In genomic region chr11:83836883-83837654, GRCh38 we compare ENCODE assay signal across 8 cellular contexts.
DNase-seq lines count a peak whose midpoint lies in the region; ATAC-seq, FAIRE-seq and TF ChIP-seq lines count a peak whose summit lies in the region.

No MANE protein-coding gene starts in this region.

- H3K36me3 ChIP-seq in OCI-LY1 (ENCODE audit: insufficient read depth, low read length): no peaks in the 10 kb centered on the region
- H3K36me3 ChIP-seq in left lung: no peaks in the 10 kb centered on the region

- H3K27ac ChIP-seq in OCI-LY1 (ENCODE audit: low read depth, low read length, poor library complexity, severe bottlenecking) (no peak overlapping the region), left lung (no peak overlapping the region)

- H3K9ac ChIP-seq in OCI-LY1 (ENCODE audit: low read length): no peak overlapping the region

- H3K27me3 ChIP-seq in OCI-LY1 (ENCODE audit: insufficient read depth, low read length): no peaks in the 10 kb centered on the region
- H3K27me3 ChIP-seq in left lung: no peaks in the 10 kb centered on the region

- H4K20me1 ChIP-seq in OCI-LY1 (ENCODE audit: insufficient read depth, low read length): no peaks in the 10 kb centered on the region

- no peaks in the 10 kb centered on the region for H3K79me2 ChIP-seq in OCI-LY1 (ENCODE audit: insufficient read depth, low read length)

- H3K9me3 ChIP-seq in OCI-LY1 (ENCODE audit: low read length) (no peaks in the 10 kb centered on the region), left lung (no peaks in the 10 kb centered on the region)

- H3K36me3 Mint-ChIP-seq in activated CD4-positive, alpha-beta T cell treated with anti-CD3 and anti-CD28 coated beads for 36 hours (ENCODE audit: low read depth): no peaks in the 10 kb centered on the region
- no peaks in the 10 kb centered on the region for H3K36me3 Mint-ChIP-seq in chondrocyte (ENCODE audit: low read depth)

- CTCF ChIA-PET in activated CD4-positive, alpha-beta T cell treated with anti-CD3 and anti-CD28 coated beads for 36 hours (lab: Charles Lee): interaction anchor here (0.5 to 1.9 kb wide), 8 partner anchors 10 to 1080 kb away, joined by 3 to 10 read pairs (median 4); no protein-coding TSS in a partner anchor

- POLR2A ChIA-PET in activated CD4-positive, alpha-beta T cell treated with anti-CD3 and anti-CD28 coated beads for 36 hours (lab: Charles Lee): no interaction called here

- H3K4me1 ChIP-seq in OCI-LY1 (ENCODE audit: insufficient read depth, low read length, severe bottlenecking): no peaks in the 10 kb centered on the region
- peaks cover 0 to 4% of the 10 kb centered on the region in 2 donors for H3K4me1 ChIP-seq in left lung

- FAIRE-seq in urothelium cell line (lab: Jason Lieb, UNC): peak; percentile 78

- H3K27me3 Mint-ChIP-seq in activated CD4-positive, alpha-beta T cell treated with anti-CD3 and anti-CD28 coated beads for 36 hours: peaks cover 7% of the 10 kb centered on the region
- H3K27me3 Mint-ChIP-seq in chondrocyte (ENCODE audit: low read depth): peaks cover 47% of the 10 kb centered on the region

- no peaks in the 10 kb centered on the region for H3K4me1 Mint-ChIP-seq in activated CD4-positive, alpha-beta T cell treated with anti-CD3 and anti-CD28 coated beads for 36 hours
- H3K4me1 Mint-ChIP-seq in chondrocyte (ENCODE audit: low read depth): no peaks in the 10 kb centered on the region

- peak; percentile 64 for ATAC-seq in activated CD4-positive, alpha-beta T cell treated with anti-CD3 and anti-CD28 coated beads for 36 hours
- ATAC-seq in GM21423 (IDR thresholded peaks at IDR 0.05; ENCODE audit: unreplicated experiment) (peak; percentile 63), HG03565 (IDR thresholded peaks at IDR 0.05; ENCODE audit: unreplicated experiment) (peak; percentile 79), left lung (peak; percentile 95)

- no peak overlapping the region for H3K4me3 Mint-ChIP-seq in activated CD4-positive, alpha-beta T cell treated with anti-CD3 and anti-CD28 coated beads for 36 hours
- no peak overlapping the region for H3K4me3 Mint-ChIP-seq in chondrocyte (ENCODE audit: unreplicated experiment)

- no peaks in the 10 kb centered on the region for H3K9me2 ChIP-seq in OCI-LY1 (ENCODE audit: low read depth, low read length)

- H3K9me3 Mint-ChIP-seq in activated CD4-positive, alpha-beta T cell treated with anti-CD3 and anti-CD28 coated beads for 36 hours (ENCODE audit: low read depth): no peaks in the 10 kb centered on the region
- no peaks in the 10 kb centered on the region for H3K9me3 Mint-ChIP-seq in chondrocyte (ENCODE audit: low read depth)

- peak; percentile 76 for TF ChIP-seq CTCF in OCI-LY1 (IDR thresholded peaks at IDR 0.05; ENCODE audit: low read length)
- TF ChIP-seq CTCF in chondrocyte (IDR thresholded peaks at IDR 0.05): peak; percentile 82
- peak; percentile 41 to 71 for TF ChIP-seq CTCF in left lung (IDR thresholded peaks at IDR 0.05)

- DNase-seq in activated CD4-positive, alpha-beta T cell treated with anti-CD3 and anti-CD28 coated beads for 36 hours: peak; percentile 36
- DNase-seq in activated CD4-positive, alpha-beta T cell treated with anti-CD3 and anti-CD28 coated beads for 1 hour: no peak
- no peak for DNase-seq in chondrocyte (ENCODE audit: low spot score)
- DNase-seq in left lung: no peak
- peak; percentile 76 for DNase-seq in urothelium cell line (ENCODE audit: low spot score)

- H3K4me3 ChIP-seq in OCI-LY1 (ENCODE audit: low read depth, low read length, poor library complexity, severe bottlenecking): no peak overlapping the region
- H3K4me3 ChIP-seq in left lung: no peak overlapping the region

- H2AFZ ChIP-seq in OCI-LY1 (ENCODE audit: low read length): no peak overlapping the region

- no peak overlapping the region for H3K4me2 ChIP-seq in OCI-LY1 (ENCODE audit: low read length)

- H3K27ac Mint-ChIP-seq in activated CD4-positive, alpha-beta T cell treated with anti-CD3 and anti-CD28 coated beads for 36 hours: no peak overlapping the region
- no peak overlapping the region for H3K27ac Mint-ChIP-seq in chondrocyte (ENCODE audit: unreplicated experiment)

- intact Hi-C loops in activated CD4-positive, alpha-beta T cell treated with anti-CD3 and anti-CD28 coated beads for 36 hours (cut with DNase I, micrococcal nuclease): loop anchor here in 1 of 2 experiments (2.0 to 10.0 kb wide), 2 partner anchors 548 to 728 kb away; no protein-coding TSS in a partner anchor
- intact Hi-C loops in left lung (cut with DNase I): loop anchor here in 1 of 2 donors (5.0 kb wide), 1 partner anchor 550 kb away; no protein-coding TSS in a partner anchor

- no peaks in the 10 kb centered on the region for H3F3A ChIP-seq in OCI-LY1 (ENCODE audit: insufficient read depth, low read length)

Comparison
In these comparisons a context has a peak if more than half of its experiments do, and no peak if none do; other contexts are left out.
1. DNase-seq: peak in activated CD4-positive, alpha-beta T cell treated with anti-CD3 and anti-CD28 coated beads for 36 hours (single experiment) and urothelium cell line (single experiment); none in activated CD4-positive, alpha-beta T cell treated with anti-CD3 and anti-CD28 coated beads for 1 hour (single experiment), chondrocyte (single experiment) and left lung (0 of 2).
2. Peak in every context shown above with its lines, with median percentiles within 50 percentile points of each other: ATAC-seq and CTCF ChIP-seq.